ENCODE assay signal across 1 cellular context in genomic region chr14:52014601-52015267, GRCh38.
TF ChIP-seq lines count a peak whose summit lies in the region.

No MANE protein-coding gene starts in this region.

TF ChIP-seq in HepG2, 621 proteins besides CTCF, POLR2A, EP300 and RAD21:
- TF ChIP-seq HES4 (CRISPR knock-in tag; IDR thresholded peaks at IDR 0.05; ENCODE audit: borderline replicate concordance) = no peak
TF ChIP-seq in HepG2: peak in this region for 0.
